Comparison of ENCODE assay signal across 8 cellular contexts in the genomic region with DNA sequence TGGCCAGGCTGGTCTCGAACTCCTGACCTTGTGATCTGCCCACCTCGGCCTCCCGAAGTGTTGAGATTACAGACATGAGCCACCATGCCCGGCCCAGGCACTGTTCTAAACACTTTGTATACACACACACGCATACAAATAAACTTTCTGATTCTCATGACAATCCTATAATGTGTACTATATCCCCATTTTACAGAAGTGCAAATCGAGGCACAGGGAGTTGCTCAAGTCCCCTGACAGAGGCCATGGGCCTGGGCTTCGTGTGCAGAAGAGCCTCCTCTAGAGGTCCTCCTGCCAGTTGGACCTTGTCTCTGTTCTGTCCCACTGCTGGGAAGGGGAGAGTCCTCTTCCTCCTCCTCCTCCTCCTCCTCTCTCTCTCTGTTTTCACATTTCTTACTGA.
"Had no signal": no experiment of that assay in that cellular context is flagged by ENCODE, and none has a peak within 500 bp of the region (broad histone marks: within the 10 kb centered on the region; RNA-seq: fewer than 3 reads in every experiment).

No MANE protein-coding gene starts in this region.

- ATAC-seq: GM12878 had no signal

- H3K4me3 ChIP-seq: GM12878 had no signal

- DNase-seq: GDM1, GF-D8 had no signal

- FAIRE-seq: G401.6, GM12878, GM12891, GM12892, GM18507, GM19239 had no signal
